ENCODE assay signal across 2 cellular contexts in genomic region chr1:174569240-174569639, GRCh38.
TF ChIP-seq lines count a peak whose summit lies in the region.

No MANE protein-coding gene starts in this region.

TF ChIP-seq in GM23338, 12 proteins besides CTCF, POLR2A, EP300 and RAD21 (continued from another document):
- no peak for TF ChIP-seq ZNF462 (CRISPR knock-in tag; IDR thresholded peaks at IDR 0.05)
- no peak for TF ChIP-seq ZNF114 (CRISPR knock-in tag; IDR thresholded peaks at IDR 0.05)
- TF ChIP-seq ETS1 (IDR thresholded peaks at IDR 0.05) = no peak
- no peak for TF ChIP-seq NANOG (IDR thresholded peaks at IDR 0.05; ENCODE audit: borderline replicate concordance)

TF ChIP-seq in WTC11, 78 proteins besides CTCF, POLR2A, EP300 and RAD21 (continued from another document):
- TF ChIP-seq AR (CRISPR knock-in tag; IDR thresholded peaks at IDR 0.05) (no peak), MAX (CRISPR knock-in tag; IDR thresholded peaks at IDR 0.05) (no peak), FOXP4 (CRISPR knock-in tag; IDR thresholded peaks at IDR 0.05) (no peak)
